ENCODE assay signal across 30 cellular contexts in the genomic region with DNA sequence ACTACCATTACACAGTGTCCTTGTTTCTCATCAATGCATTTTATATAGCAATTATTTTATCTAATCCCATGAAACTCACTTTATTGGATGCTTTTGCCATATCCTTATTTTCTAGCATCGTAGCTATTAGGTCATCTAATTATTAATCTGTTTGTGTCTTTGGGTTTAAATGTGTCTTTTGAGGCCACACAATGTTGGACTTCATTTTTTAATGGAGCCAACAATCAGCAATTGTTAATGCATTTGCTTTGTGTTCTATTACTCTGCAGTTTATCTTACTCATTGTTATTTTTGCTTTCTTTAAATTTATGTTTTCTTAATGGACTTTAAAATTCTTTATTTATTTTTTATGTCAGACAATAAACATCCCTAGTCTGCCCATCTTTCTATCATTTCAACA. TPM values are rescaled to one million over a fixed set of nuclear protein-coding genes. Genes with fewer than 3 reads are reported as not detected.
"Had no signal": no experiment of that assay in that cellular context is flagged by ENCODE, and none has a peak within 500 bp of the region (broad histone marks: within the 10 kb centered on the region; RNA-seq: fewer than 3 reads in every experiment).

No MANE protein-coding gene starts in this region.

- H3K27me3 ChIP-seq: brain microvascular endothelial cell, Peyer's patch had no signal

- DNase-seq: activated CD4-positive, alpha-beta T cell treated with anti-CD3 and anti-CD28 coated beads for 36 hours; activated CD4-positive, alpha-beta T cell treated with anti-CD3 and anti-CD28 coated beads, Interleukin-2, amount 10 ng/mL, durations not matched to agents 7 days and 5 days; activated CD4-positive, alpha-beta T cell treated with anti-CD3 and anti-CD28 coated beads, Interleukin-2, amount 50 U/mL, for 48 hours; activated CD8-positive, alpha-beta T cell treated with anti-CD3 and anti-CD28 coated beads, Interleukin-2, amount 10 ng/mL, durations not matched to agents 7 days and 5 days; activated gamma-delta T cell; activated naive CD4-positive, alpha-beta T cell treated with Interleukin-2 at 50 U/mL for 16 hours; activated naive CD8-positive, alpha-beta T cell treated with anti-CD3 and anti-CD28 coated beads, Interleukin-2, amount 50 U/mL, for 24 hours; activated T-cell treated with anti-CD3 and anti-CD28 coated beads, Interleukin-2, amount 50 U/mL, for 24 hours; aorta; brain microvascular endothelial cell; NCI-H1105; NCI-H1417 treated with DMSO at 0.1 percent for 48 hours; NCI-H187 treated with DMSO at 0.1 percent for 48 hours; NCI-H2081; NCI-H2171 treated with DMSO at 0.1 percent for 48 hours; NCI-H2227 treated with DMSO at 0.1 percent for 48 hours; NCI-H446; NCI-H510A treated with DMSO at 0.1 percent for 48 hours; NCI-H526 treated with DMSO at 0.1 percent for 48 hours; NK-92 treated with Interleukin-12 subunit alpha and Interleukin-12 subunit beta, amount 100 ng/mL, for 24 hours; PC-3; Peyer's patch; RPMI8226; SHP77 treated with DMSO at 0.1 percent for 48 hours; SK-N-SH had no signal

- H3K27ac ChIP-seq: brain microvascular endothelial cell, Peyer's patch, SJSA1 had no signal

- FAIRE-seq: K562, TTC549 had no signal

- H3K4me3 ChIP-seq: K562, Peyer's patch, SJSA1 had no signal

- ATAC-seq: activated CD4-positive, alpha-beta T cell treated with anti-CD3 and anti-CD28 coated beads for 36 hours; activated CD4-positive, CD25-positive, alpha-beta regulatory T cell treated with anti-CD3 and anti-CD28 coated beads, Interleukin-2, amount 50 U/mL, for 24 hours; activated CD8-positive, alpha-beta T cell treated with anti-CD3 and anti-CD28 coated beads, Interleukin-2, amount 10 ng/mL, durations not matched to agents 7 days and 5 days; activated naive CD8-positive, alpha-beta T cell treated with anti-CD3 and anti-CD28 coated beads, Interleukin-2, amount 50 U/mL, for 24 hours; K562; PC-3 had no signal

RNA-seq across cellular contexts. Expression of a gene that starts 1.8 kb away (rescaled TPM):
- total RNA-seq: activated CD8-positive, alpha-beta T cell treated with anti-CD3 and anti-CD28 coated beads, Interleukin-2, amount 10 ng/mL, durations not matched to agents 7 days and 5 days; PC-3 had no signal

RNA-seq across cellular contexts. Expression of a gene that starts 27.6 kb away (rescaled TPM):
- total RNA-seq: activated CD8-positive, alpha-beta T cell treated with anti-CD3 and anti-CD28 coated beads, Interleukin-2, amount 10 ng/mL, durations not matched to agents 7 days and 5 days; MCF 10A; SJSA1 had no signal

RNA-seq across cellular contexts. Expression of a gene that starts 53.0 kb away (rescaled TPM):
- total RNA-seq: MCF 10A, PC-3, SJSA1 had no signal
